ENCODE assay signal across 1 cellular context in the genomic region with DNA sequence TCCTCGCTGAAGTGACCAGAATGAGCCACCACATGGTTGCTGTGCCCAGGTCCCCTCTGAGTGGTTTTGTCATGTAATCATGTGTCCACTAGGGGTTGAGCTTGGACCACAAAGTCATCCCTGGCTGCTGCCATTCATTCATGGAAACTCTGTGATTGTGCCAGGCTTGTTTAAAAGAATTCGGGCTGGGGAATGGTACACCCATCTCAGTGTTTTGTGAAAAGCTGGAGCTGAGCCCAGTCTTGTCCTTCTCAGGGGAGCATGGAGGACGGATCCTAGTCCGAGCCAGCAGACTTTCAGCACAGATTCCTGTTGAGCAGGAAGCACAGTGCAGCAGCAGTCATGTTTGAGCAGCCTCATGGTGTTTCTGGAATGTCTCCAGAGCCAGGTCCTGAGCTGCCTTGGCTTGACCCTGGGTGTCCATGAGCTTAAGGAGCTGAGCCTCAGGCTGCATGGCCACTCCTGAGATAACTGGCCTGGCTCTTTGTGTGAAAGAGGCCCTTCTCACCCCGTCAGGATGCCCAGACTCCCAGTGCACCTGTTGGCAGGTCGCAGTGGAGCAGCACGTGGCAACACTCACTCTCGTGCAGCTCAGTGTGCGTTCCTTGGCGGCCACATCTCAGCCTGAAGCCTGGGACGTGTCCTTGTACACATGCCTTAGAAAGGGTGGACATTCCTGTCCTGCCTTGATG.
TF ChIP-seq lines count a peak whose summit lies in the region.

No MANE protein-coding gene starts in this region.

TF ChIP-seq in endothelial cell of umbilical vein, 7 proteins besides CTCF, POLR2A, EP300 and RAD21:
- no peak for TF ChIP-seq FOS (IDR thresholded peaks at IDR 0.05; ENCODE audit: borderline replicate concordance, insufficient read depth, low read length)
- no peak for TF ChIP-seq POLR2AphosphoS5 (IDR thresholded peaks at IDR 0.05; ENCODE audit: insufficient read depth, low read depth, low read length)
- TF ChIP-seq EZH2 (IDR thresholded peaks at IDR 0.05; ENCODE audit: borderline replicate concordance, low read depth, low read length, severe bottlenecking): no peak
- TF ChIP-seq, protein P1, sequence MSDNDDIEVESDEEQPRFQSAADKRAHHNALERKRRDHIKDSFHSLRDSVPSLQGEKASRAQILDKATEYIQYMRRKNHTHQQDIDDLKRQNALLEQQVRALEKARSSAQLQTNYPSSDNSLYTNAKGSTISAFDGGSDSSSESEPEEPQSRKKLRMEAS (IDR thresholded peaks at IDR 0.05; ENCODE audit: insufficient read depth, insufficient read length): peak; percentile 18
- no peak for TF ChIP-seq MYC (IDR thresholded peaks at IDR 0.05; ENCODE audit: low read depth, low read length)
- TF ChIP-seq GATA2 (IDR thresholded peaks at IDR 0.05; ENCODE audit: insufficient read depth, insufficient read length, low read depth, low read length): no peak
- TF ChIP-seq JUN (IDR thresholded peaks at IDR 0.05; ENCODE audit: borderline replicate concordance, insufficient read depth, insufficient read length, low read depth): no peak
